Comparison of ENCODE assay signal across 11 cellular contexts in genomic region chr1:246110343-246111219, GRCh38.
A peak's percentile ranks its signal among the peaks of the same experiment; 100 is the strongest.
DNase-seq lines count a peak whose midpoint lies in the region; TF ChIP-seq lines count a peak whose summit lies in the region.
"Had no signal": no experiment of that assay in that cellular context is flagged by ENCODE, and none has a peak within 500 bp of the region (broad histone marks: within the 10 kb centered on the region; RNA-seq: fewer than 3 reads in every experiment).

No MANE protein-coding gene starts in this region.

- H4K20me1 ChIP-seq in hepatocyte (ENCODE audit: insufficient read depth, poor library complexity, severe bottlenecking): no peaks in the 10 kb centered on the region

- H2AFZ ChIP-seq in hepatocyte: no peak overlapping the region

- WGBS in hepatocyte (ENCODE audit: low lambda C conversion rate, missing lambda C conversion rate): 59% methylated on average over 13 of the region's 13 CpGs

- H3K27ac ChIP-seq in AG04450 (ENCODE audit: low read depth, low read length): no peak overlapping the region
- H3K27ac ChIP-seq in hepatocyte: peak overlapping the region; percentile 26
- H3K27ac ChIP-seq: testis had no signal

- no peak for TF ChIP-seq CTCF in AG04450 (IDR thresholded peaks at IDR 0.05; ENCODE audit: low read depth, low read length)
- TF ChIP-seq CTCF in hepatocyte (IDR thresholded peaks at IDR 0.05; ENCODE audit: poor library complexity): no peak

- H3K36me3 ChIP-seq in hepatocyte (replicated peaks; ENCODE audit: insufficient read depth, low read depth): no peaks in the 10 kb centered on the region

- peaks cover 4% of the 10 kb centered on the region for H3K9me3 ChIP-seq in AG04450 (ENCODE audit: control insufficient read depth, insufficient read depth, low read length)
- no peaks in the 10 kb centered on the region for H3K9me3 ChIP-seq in hepatocyte (ENCODE audit: low read depth)
- H3K9me3 ChIP-seq: testis had no signal

- H3K4me1 ChIP-seq in hepatocyte (ENCODE audit: insufficient read depth): peaks cover 17% of the 10 kb centered on the region
- H3K4me1 ChIP-seq: testis had no signal

- H3K4me2 ChIP-seq in hepatocyte: peak overlapping the region; percentile 39

- H3K79me2 ChIP-seq in hepatocyte: no peaks in the 10 kb centered on the region

- H3K4me3 ChIP-seq in AG04450 (ENCODE audit: low read depth, low read length) (no peak overlapping the region), hepatocyte (no peak overlapping the region)
- H3K4me3 ChIP-seq: testis had no signal

- in situ Hi-C loops in KBM-7 (cut with MboI; ENCODE audit: low pct_unique_long_range_greater_than_20kb, low sequenced_read_pairs): no loop called here

- H3K9me2 ChIP-seq in hepatocyte (replicated peaks; ENCODE audit: insufficient read depth): no peaks in the 10 kb centered on the region

- DNase-seq in AG04450 (ENCODE audit: low read depth, low spot score) (peak; percentile 10), KBM-7 (peak; percentile 35), SHP77 (lab: John Stamatoyannopoulos, UW) (peak; percentile 94 to 97), hepatocyte (ENCODE audit: low spot score) (peak; percentile 46), DMS79 (lab: John Stamatoyannopoulos, UW) (no peak), iPS-NIHi11 (ENCODE audit: low spot score) (no peak), 8988T (no peak), amniotic stem cell (lab: John Stamatoyannopoulos, UW) (no peak)
- DNase-seq: activated effector memory CD4-positive, alpha-beta T cell treated with Interleukin-2 at 50 U/mL for 16 hours; NCI-H526; testis had no signal

- CTCF ChIA-PET in AG04450 (lab: Charles Lee): no interaction called here

- POLR2A ChIA-PET in AG04450 (lab: Yijun Ruan, JAX): no interaction called here

- H3K27me3 ChIP-seq in AG04450 (ENCODE audit: control insufficient read depth, insufficient read depth, low read length) (no peaks in the 10 kb centered on the region), hepatocyte (no peaks in the 10 kb centered on the region)
- H3K27me3 ChIP-seq: testis had no signal

Comparison
In these comparisons a context has a peak if more than half of its experiments do, and no peak if none do; other contexts are left out.
1. DNase-seq: peak in AG04450 (single experiment), KBM-7 (single experiment), SHP77 (2 of 2) and hepatocyte (single experiment); none in DMS79 (single experiment), iPS-NIHi11 (single experiment), 8988T (single experiment) and amniotic stem cell (single experiment).